Comparison of ENCODE assay signal across 1 cellular context in the genomic region with DNA sequence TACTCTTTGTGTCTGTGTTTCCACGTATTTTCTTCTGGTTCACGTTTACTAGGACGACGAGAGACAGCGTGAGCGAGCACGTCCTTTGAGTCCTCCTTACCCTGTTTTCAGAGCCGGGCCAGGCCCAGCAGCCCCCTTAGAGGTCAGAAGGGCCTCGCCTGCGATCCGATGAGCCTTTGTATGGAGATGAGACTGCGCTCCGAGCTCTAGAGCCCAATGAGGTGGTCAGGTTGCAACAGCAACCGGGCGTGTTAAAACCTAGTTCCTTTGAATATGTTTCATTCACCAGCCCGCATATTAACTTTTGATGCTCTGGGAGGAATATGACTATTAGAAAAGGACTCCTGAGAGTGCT.
TF ChIP-seq lines count a peak whose summit lies in the region.

No MANE protein-coding gene starts in this region.

TF ChIP-seq in HepG2, 621 proteins besides CTCF, POLR2A, EP300 and RAD21 (continued from another document):
- TF ChIP-seq, protein P1, sequence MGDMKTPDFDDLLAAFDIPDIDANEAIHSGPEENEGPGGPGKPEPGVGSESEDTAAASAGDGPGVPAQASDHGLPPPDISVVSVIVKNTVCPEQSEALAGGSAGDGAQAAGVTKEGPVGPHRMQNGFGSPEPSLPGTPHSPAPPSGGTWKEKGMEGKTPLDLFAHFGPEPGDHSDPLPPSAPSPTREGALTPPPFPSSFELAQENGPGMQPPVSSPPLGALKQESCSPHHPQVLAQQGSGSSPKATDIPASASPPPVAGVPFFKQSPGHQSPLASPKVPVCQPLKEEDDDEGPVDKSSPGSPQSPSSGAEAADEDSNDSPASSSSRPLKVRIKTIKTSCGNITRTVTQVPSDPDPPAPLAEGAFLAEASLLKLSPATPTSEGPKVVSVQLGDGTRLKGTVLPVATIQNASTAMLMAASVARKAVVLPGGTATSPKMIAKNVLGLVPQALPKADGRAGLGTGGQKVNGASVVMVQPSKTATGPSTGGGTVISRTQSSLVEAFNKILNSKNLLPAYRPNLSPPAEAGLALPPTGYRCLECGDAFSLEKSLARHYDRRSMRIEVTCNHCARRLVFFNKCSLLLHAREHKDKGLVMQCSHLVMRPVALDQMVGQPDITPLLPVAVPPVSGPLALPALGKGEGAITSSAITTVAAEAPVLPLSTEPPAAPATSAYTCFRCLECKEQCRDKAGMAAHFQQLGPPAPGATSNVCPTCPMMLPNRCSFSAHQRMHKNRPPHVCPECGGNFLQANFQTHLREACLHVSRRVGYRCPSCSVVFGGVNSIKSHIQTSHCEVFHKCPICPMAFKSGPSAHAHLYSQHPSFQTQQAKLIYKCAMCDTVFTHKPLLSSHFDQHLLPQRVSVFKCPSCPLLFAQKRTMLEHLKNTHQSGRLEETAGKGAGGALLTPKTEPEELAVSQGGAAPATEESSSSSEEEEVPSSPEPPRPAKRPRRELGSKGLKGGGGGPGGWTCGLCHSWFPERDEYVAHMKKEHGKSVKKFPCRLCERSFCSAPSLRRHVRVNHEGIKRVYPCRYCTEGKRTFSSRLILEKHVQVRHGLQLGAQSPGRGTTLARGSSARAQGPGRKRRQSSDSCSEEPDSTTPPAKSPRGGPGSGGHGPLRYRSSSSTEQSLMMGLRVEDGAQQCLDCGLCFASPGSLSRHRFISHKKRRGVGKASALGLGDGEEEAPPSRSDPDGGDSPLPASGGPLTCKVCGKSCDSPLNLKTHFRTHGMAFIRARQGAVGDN (CRISPR knock-in tag; IDR thresholded peaks at IDR 0.05), result 0 out of 2 replicates have a peak, but pooled peaks have one; percentile 4
- TF ChIP-seq ZBTB38 (CRISPR knock-in tag; IDR thresholded peaks at IDR 0.05) (0 out of 2 replicates have a peak, but pooled peaks have one; percentile 0), ZNF224 (CRISPR knock-in tag; IDR thresholded peaks at IDR 0.05) (0 out of 2 replicates have a peak, but pooled peaks have one; percentile 33), REPIN1 (CRISPR knock-in tag; IDR thresholded peaks at IDR 0.05; ENCODE audit: borderline replicate concordance, low read depth) (peak; percentile 4; the same call in 1 of the 2 replicates)
- TF ChIP-seq, protein P2, sequence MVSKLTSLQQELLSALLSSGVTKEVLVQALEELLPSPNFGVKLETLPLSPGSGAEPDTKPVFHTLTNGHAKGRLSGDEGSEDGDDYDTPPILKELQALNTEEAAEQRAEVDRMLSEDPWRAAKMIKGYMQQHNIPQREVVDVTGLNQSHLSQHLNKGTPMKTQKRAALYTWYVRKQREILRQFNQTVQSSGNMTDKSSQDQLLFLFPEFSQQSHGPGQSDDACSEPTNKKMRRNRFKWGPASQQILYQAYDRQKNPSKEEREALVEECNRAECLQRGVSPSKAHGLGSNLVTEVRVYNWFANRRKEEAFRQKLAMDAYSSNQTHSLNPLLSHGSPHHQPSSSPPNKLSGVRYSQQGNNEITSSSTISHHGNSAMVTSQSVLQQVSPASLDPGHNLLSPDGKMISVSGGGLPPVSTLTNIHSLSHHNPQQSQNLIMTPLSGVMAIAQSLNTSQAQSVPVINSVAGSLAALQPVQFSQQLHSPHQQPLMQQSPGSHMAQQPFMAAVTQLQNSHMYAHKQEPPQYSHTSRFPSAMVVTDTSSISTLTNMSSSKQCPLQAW (CRISPR knock-in tag; IDR thresholded peaks at IDR 0.05), result peak; percentile 33; the same call in 1 of the 2 replicates
